9 cellular contexts compared by ENCODE assay signal in the genomic region with DNA sequence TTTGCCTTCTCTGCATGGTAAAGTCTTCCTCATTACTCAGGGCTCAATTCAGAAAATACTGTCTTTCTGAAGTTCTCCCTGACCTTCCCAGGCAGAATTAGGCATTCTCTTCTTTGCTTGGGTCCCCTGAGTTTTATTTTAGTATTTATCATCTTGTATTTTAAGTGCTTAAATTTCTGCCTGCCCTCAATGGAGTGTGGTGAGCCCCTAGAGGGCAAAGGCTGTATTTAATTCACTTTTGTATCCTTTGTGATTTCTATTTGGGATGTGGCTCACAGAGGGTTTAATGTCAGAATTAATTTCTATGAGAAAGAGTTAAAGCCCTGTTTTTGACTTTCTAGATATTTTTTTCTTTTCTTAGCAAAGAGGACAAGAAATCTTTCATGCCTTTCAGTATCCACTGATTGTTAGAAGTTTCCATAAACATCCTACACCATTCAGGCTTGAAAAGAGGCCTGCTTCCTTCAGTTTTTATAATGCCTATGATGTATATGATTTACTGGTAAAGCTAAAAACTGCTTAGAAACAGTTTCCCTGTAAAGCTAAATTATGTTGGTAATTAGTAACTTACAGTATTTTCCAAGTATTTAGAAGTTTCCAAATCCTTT. TPM values are rescaled to one million over a fixed set of nuclear protein-coding genes. Genes with fewer than 3 reads are reported as not detected.
A peak's percentile ranks its signal among the peaks of the same experiment; 100 is the strongest.
DNase-seq lines count a peak whose midpoint lies in the region; ATAC-seq and TF ChIP-seq lines count a peak whose summit lies in the region.
"Had no signal": no experiment of that assay in that cellular context is flagged by ENCODE, and none has a peak within 500 bp of the region (broad histone marks: within the 10 kb centered on the region; RNA-seq: fewer than 3 reads in every experiment).

No MANE protein-coding gene starts in this region.

- no peak overlapping the region for H3K4me3 ChIP-seq in body of pancreas
- H3K4me3 ChIP-seq in lower leg skin (ENCODE audit: low read depth, poor library complexity, severe bottlenecking) = no peak overlapping the region

- ATAC-seq in body of pancreas (no peak), HG02852 (IDR thresholded peaks at IDR 0.05; ENCODE audit: unreplicated experiment) (no peak)

- TF ChIP-seq CTCF in body of pancreas (IDR thresholded peaks at IDR 0.05) (peak in 6 of 7 experiments; percentile 15 to 24 (median 21)), lower leg skin (IDR thresholded peaks at IDR 0.05) (no peak)

- no peaks in the 10 kb centered on the region for H3K27me3 ChIP-seq in body of pancreas

- H3K9me3 ChIP-seq in body of pancreas = no peaks in the 10 kb centered on the region

- intact Hi-C loops in body of pancreas (cut with DNase I) (no loop called here), lower leg skin (cut with DNase I; ENCODE audit: low total_unique reads) (no loop called here)

- peak; percentile 35 for DNase-seq in D341Med (ENCODE audit: low spot score)
- peak; percentile 13 for DNase-seq in HuH-7 (ENCODE audit: low spot score)
- DNase-seq in body of pancreas = no peak
- peak; percentile 63 for DNase-seq in myocyte (ENCODE audit: low read depth)
- no peak for DNase-seq in lower leg skin (ENCODE audit: low spot score in 2 of 2)
- no peak for DNase-seq in activated T-cell treated with anti-CD3 and anti-CD28 coated beads, Interleukin-2, amount 50 U/mL, for 1 hour
- DNase-seq in activated T-cell treated with anti-CD3 and anti-CD28 coated beads, Interleukin-2, amount 50 U/mL, for 48 hours = no peak
- DNase-seq: stimulated activated CD4-positive, alpha-beta T cell treated with anti-CD3 and anti-CD28 coated beads, Interleukin-4, amount 100 ng/mL, for 1 hour had no signal

- H3K36me3 ChIP-seq in body of pancreas (replicated peaks in 1 of 2; ENCODE audit: insufficient read depth in 1 of 2, low read depth in 2 of 2) = no peaks in the 10 kb centered on the region

- TF ChIP-seq POLR2A in body of pancreas (IDR thresholded peaks at IDR 0.05) = no peak
- TF ChIP-seq POLR2A in lower leg skin (IDR thresholded peaks at IDR 0.05) = no peak

- H3K27ac ChIP-seq in body of pancreas = no peak overlapping the region

- H3K4me1 ChIP-seq in body of pancreas = no peaks in the 10 kb centered on the region

RNA-seq across cellular contexts. Expression of gene PTPRB, which starts 55.6 kb away (rescaled TPM):
- 1 to 10 TPM; 4.9 to 9.9 TPM for total RNA-seq in body of pancreas
- 2.0 and 2.3 TPM in 2 replicates for total RNA-seq in myocyte
- 2.9 TPM for polyA plus RNA-seq in myocyte (2012)
- total RNA-seq in lower leg skin = 10 to 100 TPM in 1 of 4 donors, 1 to 10 TPM in 3; 2.9 to 12.1 (median 6.1) TPM

Comparison
In these comparisons a context has a peak if more than half of its experiments do, and no peak if none do; other contexts are left out.
1. DNase-seq: peak in D341Med (single experiment), HuH-7 (single experiment) and myocyte (single experiment); none in body of pancreas (0 of 4), lower leg skin (0 of 2), activated T-cell treated with anti-CD3 and anti-CD28 coated beads, Interleukin-2, amount 50 U/mL, for 1 hour (single experiment) and activated T-cell treated with anti-CD3 and anti-CD28 coated beads, Interleukin-2, amount 50 U/mL, for 48 hours (0 of 2).
2. CTCF ChIP-seq: peak in body of pancreas (6 of 7); none in lower leg skin (0 of 3).